ENCODE assay signal across 1 cellular context in genomic region chr11:73307323-73308002, GRCh38.
TF ChIP-seq lines count a peak whose summit lies in the region.

No MANE protein-coding gene starts in this region.

TF ChIP-seq in HepG2, 621 proteins besides CTCF, POLR2A, EP300 and RAD21 (continued from another document and continues in another):
- TF ChIP-seq, protein P1, sequence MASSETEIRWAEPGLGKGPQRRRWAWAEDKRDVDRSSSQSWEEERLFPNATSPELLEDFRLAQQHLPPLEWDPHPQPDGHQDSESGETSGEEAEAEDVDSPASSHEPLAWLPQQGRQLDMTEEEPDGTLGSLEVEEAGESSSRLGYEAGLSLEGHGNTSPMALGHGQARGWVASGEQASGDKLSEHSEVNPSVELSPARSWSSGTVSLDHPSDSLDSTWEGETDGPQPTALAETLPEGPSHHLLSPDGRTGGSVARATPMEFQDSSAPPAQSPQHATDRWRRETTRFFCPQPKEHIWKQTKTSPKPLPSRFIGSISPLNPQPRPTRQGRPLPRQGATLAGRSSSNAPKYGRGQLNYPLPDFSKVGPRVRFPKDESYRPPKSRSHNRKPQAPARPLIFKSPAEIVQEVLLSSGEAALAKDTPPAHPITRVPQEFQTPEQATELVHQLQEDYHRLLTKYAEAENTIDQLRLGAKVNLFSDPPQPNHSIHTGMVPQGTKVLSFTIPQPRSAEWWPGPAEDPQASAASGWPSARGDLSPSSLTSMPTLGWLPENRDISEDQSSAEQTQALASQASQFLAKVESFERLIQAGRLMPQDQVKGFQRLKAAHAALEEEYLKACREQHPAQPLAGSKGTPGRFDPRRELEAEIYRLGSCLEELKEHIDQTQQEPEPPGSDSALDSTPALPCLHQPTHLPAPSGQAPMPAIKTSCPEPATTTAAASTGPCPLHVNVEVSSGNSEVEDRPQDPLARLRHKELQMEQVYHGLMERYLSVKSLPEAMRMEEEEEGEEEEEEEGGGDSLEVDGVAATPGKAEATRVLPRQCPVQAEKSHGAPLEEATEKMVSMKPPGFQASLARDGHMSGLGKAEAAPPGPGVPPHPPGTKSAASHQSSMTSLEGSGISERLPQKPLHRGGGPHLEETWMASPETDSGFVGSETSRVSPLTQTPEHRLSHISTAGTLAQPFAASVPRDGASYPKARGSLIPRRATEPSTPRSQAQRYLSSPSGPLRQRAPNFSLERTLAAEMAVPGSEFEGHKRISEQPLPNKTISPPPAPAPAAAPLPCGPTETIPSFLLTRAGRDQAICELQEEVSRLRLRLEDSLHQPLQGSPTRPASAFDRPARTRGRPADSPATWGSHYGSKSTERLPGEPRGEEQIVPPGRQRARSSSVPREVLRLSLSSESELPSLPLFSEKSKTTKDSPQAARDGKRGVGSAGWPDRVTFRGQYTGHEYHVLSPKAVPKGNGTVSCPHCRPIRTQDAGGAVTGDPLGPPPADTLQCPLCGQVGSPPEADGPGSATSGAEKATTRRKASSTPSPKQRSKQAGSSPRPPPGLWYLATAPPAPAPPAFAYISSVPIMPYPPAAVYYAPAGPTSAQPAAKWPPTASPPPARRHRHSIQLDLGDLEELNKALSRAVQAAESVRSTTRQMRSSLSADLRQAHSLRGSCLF (CRISPR knock-in tag; IDR thresholded peaks at IDR 0.05; ENCODE audit: borderline replicate concordance), result no peak
- TF ChIP-seq, protein P2, sequence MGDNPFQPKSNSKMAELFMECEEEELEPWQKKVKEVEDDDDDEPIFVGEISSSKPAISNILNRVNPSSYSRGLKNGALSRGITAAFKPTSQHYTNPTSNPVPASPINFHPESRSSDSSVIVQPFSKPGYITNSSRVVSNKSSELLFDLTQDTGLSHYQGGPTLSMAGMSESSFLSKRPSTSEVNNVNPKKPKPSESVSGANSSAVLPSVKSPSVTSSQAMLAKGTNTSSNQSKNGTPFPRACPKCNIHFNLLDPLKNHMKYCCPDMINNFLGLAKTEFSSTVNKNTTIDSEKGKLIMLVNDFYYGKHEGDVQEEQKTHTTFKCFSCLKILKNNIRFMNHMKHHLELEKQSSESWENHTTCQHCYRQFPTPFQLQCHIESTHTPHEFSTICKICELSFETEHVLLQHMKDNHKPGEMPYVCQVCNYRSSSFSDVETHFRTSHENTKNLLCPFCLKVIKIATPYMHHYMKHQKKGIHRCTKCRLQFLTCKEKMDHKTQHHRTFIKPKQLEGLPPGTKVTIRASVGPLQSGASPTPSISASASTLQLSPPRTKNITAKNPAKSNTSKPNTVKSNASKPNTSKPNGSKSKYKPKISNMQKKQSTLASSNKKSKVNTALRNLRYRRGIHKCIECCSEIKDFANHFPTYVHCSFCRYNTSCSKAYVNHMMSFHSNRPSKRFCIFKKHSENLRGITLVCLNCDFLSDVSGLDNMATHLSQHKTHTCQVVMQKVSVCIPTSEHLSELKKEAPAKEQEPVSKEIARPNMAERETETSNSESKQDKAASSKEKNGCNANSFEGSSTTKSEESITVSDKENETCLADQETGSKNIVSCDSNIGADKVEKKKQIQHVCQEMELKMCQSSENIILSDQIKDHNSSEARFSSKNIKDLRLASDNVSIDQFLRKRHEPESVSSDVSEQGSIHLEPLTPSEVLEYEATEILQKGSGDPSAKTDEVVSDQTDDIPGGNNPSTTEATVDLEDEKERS (CRISPR knock-in tag; IDR thresholded peaks at IDR 0.05), result peak; percentile 42; the same call in 1 of the 2 replicates
- TF ChIP-seq ZFP82 (CRISPR knock-in tag; IDR thresholded peaks at IDR 0.05; ENCODE audit: borderline replicate concordance) (no peak), MBD4 (IDR thresholded peaks at IDR 0.05; ENCODE audit: borderline replicate concordance, low read length) (no peak), FOXC1 (CRISPR knock-in tag; IDR thresholded peaks at IDR 0.05; ENCODE audit: borderline replicate concordance) (no peak), THYN1 (CRISPR knock-in tag; IDR thresholded peaks at IDR 0.05; ENCODE audit: borderline replicate concordance, low read depth) (no peak), ATF4 (CRISPR knock-in tag; IDR thresholded peaks at IDR 0.05) (peak in 1 of 2 experiments; percentile 31; a peak in 1 of 4 replicates), ZNF839 (CRISPR knock-in tag; IDR thresholded peaks at IDR 0.05; ENCODE audit: borderline replicate concordance) (no peak), ZNF292 (CRISPR knock-in tag; IDR thresholded peaks at IDR 0.05; ENCODE audit: borderline replicate concordance, low read depth) (peak; percentile 64; the same call in 1 of the 2 replicates), HOXA7 (CRISPR knock-in tag; IDR thresholded peaks at IDR 0.05) (no peak), NFE2L1 (CRISPR knock-in tag; IDR thresholded peaks at IDR 0.05; ENCODE audit: borderline replicate concordance) (no peak), SIN3A (IDR thresholded peaks at IDR 0.05; ENCODE audit: borderline replicate concordance, low read depth, low read length) (peak; percentile 78; the same call in 1 of the 2 replicates), STAG1 (CRISPR knock-in tag; IDR thresholded peaks at IDR 0.05) (peak; percentile 94), ZNF350 (CRISPR knock-in tag; IDR thresholded peaks at IDR 0.05; ENCODE audit: borderline replicate concordance, low read depth) (no peak), ZMYM4 (CRISPR knock-in tag; IDR thresholded peaks at IDR 0.05) (peak; percentile 29; the same call in 1 of the 2 replicates), MTERF4 (CRISPR knock-in tag; IDR thresholded peaks at IDR 0.05) (no peak), ZNF670 (CRISPR knock-in tag; IDR thresholded peaks at IDR 0.05; ENCODE audit: borderline replicate concordance) (peak; percentile 53; the same call in 1 of the 2 replicates), ZFP37 (CRISPR knock-in tag; IDR thresholded peaks at IDR 0.05; ENCODE audit: borderline replicate concordance) (no peak), HOXA3 (CRISPR knock-in tag; IDR thresholded peaks at IDR 0.05) (peak; percentile 57), HOMEZ (CRISPR knock-in tag; IDR thresholded peaks at IDR 0.05; ENCODE audit: low read depth) (no peak), FOXJ3 (CRISPR knock-in tag; IDR thresholded peaks at IDR 0.05; ENCODE audit: borderline replicate concordance) (no peak), SNAI1 (CRISPR knock-in tag; IDR thresholded peaks at IDR 0.05; ENCODE audit: borderline replicate concordance) (0 out of 2 replicates have a peak, but pooled peaks have one; percentile 63), U2AF1 (optimal IDR thresholded peaks at IDR 0.05; ENCODE audit: low read depth, low read length) (no peak), ZNF382 (CRISPR knock-in tag; IDR thresholded peaks at IDR 0.05; ENCODE audit: borderline replicate concordance) (no peak), NCOA1 (CRISPR knock-in tag; IDR thresholded peaks at IDR 0.05) (no peak), CENPX (CRISPR knock-in tag; IDR thresholded peaks at IDR 0.05) (no peak), HNF4A (CRISPR knock-in tag; IDR thresholded peaks at IDR 0.05) (no peak), SKIL (CRISPR knock-in tag; IDR thresholded peaks at IDR 0.05; ENCODE audit: borderline replicate concordance) (peak; percentile 53; the same call in 1 of the 2 replicates), CREM (IDR thresholded peaks at IDR 0.05) (no peak), CREM (CRISPR knock-in tag; IDR thresholded peaks at IDR 0.05) (no peak), ZNF12 (CRISPR knock-in tag; IDR thresholded peaks at IDR 0.05) (no peak), ZFAT (CRISPR knock-in tag; conservative IDR thresholded peaks at IDR 0.05) (no peak), MATR3 (CRISPR knock-in tag; IDR thresholded peaks at IDR 0.05) (no peak), GABPB1 (CRISPR knock-in tag; IDR thresholded peaks at IDR 0.05) (peak; percentile 63; the same call in 1 of the 2 replicates), ZNF326 (CRISPR knock-in tag; IDR thresholded peaks at IDR 0.05; ENCODE audit: borderline replicate concordance) (no peak), ZNF782 (CRISPR knock-in tag; IDR thresholded peaks at IDR 0.05; ENCODE audit: borderline replicate concordance) (no peak), ZNF766 (CRISPR knock-in tag; IDR thresholded peaks at IDR 0.05; ENCODE audit: borderline replicate concordance) (no peak), ZNF7 (CRISPR knock-in tag; IDR thresholded peaks at IDR 0.05) (no peak), TMF1 (CRISPR knock-in tag; IDR thresholded peaks at IDR 0.05; ENCODE audit: low read depth) (no peak), NAIF1 (CRISPR knock-in tag; IDR thresholded peaks at IDR 0.05; ENCODE audit: borderline replicate concordance) (0 out of 2 replicates have a peak, but pooled peaks have one; percentile 52), ZNF564 (CRISPR knock-in tag; IDR thresholded peaks at IDR 0.05) (0 out of 2 replicates have a peak, but pooled peaks have one; percentile 12), RBM22 (optimal IDR thresholded peaks at IDR 0.05; ENCODE audit: low read length) (no peak), SALL1 (CRISPR knock-in tag; IDR thresholded peaks at IDR 0.05) (no peak; the same call in none of the 2 replicates), BORCS8-MEF2B (CRISPR knock-in tag; IDR thresholded peaks at IDR 0.05) (no peak), ZNF562 (CRISPR knock-in tag; IDR thresholded peaks at IDR 0.05; ENCODE audit: borderline replicate concordance) (no peak), JUND (CRISPR knock-in tag; IDR thresholded peaks at IDR 0.05) (no peak), FOXK2 (IDR thresholded peaks at IDR 0.05) (no peak)
- TF ChIP-seq, protein P3, sequence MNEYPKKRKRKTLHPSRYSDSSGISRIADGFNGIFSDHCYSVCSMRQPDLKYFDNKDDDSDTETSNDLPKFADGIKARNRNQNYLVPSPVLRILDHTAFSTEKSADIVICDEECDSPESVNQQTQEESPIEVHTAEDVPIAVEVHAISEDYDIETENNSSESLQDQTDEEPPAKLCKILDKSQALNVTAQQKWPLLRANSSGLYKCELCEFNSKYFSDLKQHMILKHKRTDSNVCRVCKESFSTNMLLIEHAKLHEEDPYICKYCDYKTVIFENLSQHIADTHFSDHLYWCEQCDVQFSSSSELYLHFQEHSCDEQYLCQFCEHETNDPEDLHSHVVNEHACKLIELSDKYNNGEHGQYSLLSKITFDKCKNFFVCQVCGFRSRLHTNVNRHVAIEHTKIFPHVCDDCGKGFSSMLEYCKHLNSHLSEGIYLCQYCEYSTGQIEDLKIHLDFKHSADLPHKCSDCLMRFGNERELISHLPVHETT (CRISPR knock-in tag; conservative IDR thresholded peaks at IDR 0.05), result no peak
- TF ChIP-seq, protein P4, sequence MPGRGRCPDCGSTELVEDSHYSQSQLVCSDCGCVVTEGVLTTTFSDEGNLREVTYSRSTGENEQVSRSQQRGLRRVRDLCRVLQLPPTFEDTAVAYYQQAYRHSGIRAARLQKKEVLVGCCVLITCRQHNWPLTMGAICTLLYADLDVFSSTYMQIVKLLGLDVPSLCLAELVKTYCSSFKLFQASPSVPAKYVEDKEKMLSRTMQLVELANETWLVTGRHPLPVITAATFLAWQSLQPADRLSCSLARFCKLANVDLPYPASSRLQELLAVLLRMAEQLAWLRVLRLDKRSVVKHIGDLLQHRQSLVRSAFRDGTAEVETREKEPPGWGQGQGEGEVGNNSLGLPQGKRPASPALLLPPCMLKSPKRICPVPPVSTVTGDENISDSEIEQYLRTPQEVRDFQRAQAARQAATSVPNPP (CRISPR knock-in tag; IDR thresholded peaks at IDR 0.05), result no peak
